13 cellular contexts compared by ENCODE assay signal in the genomic region with DNA sequence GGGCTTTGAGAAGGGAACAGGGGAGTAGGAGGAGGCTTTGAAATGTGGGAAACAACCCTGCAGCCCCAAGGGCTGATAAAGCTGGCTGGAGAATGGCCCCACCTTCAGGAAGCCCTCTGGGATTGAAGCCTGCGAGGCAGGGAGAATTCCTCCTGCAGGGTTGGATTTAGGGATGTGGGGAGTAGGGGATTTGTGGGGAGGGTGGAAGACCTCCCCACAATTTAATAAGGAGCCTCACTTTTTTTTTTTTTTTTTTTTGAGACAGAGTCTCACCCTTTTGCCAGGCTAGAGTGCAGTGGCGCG.
A peak's percentile ranks its signal among the peaks of the same experiment; 100 is the strongest.
DNase-seq lines count a peak whose midpoint lies in the region; ATAC-seq and TF ChIP-seq lines count a peak whose summit lies in the region.
"Had no signal": no experiment of that assay in that cellular context is flagged by ENCODE, and none has a peak within 500 bp of the region (broad histone marks: within the 10 kb centered on the region; RNA-seq: fewer than 3 reads in every experiment).

No MANE protein-coding gene starts in this region.

- no peaks in the 10 kb centered on the region for H3K9me3 ChIP-seq in SK-N-MC (ENCODE audit: low read depth, low read length)
- no peaks in the 10 kb centered on the region for H3K9me3 ChIP-seq in psoas muscle
- H3K9me3 ChIP-seq: suprapubic skin had no signal

- H3K4me3 ChIP-seq in ACC112 (ENCODE audit: low read depth, low read length): no peak overlapping the region
- no peak overlapping the region for H3K4me3 ChIP-seq in SK-N-MC
- no peak overlapping the region for H3K4me3 ChIP-seq in fibroblast of mammary gland (ENCODE audit: control insufficient read depth, low read depth, low read length)
- no peak overlapping the region for H3K4me3 ChIP-seq in psoas muscle
- H3K4me3 ChIP-seq: lung had no signal

- ATAC-seq in psoas muscle (no peak), HG03159 (IDR thresholded peaks at IDR 0.05; ENCODE audit: unreplicated experiment) (no peak)
- no peak for ATAC-seq in activated naive CD4-positive, alpha-beta T cell treated with anti-CD3 and anti-CD28 coated beads, Interleukin-2, amount 50 U/mL, for 72 hours
- ATAC-seq: activated CD8-positive, alpha-beta T cell treated with anti-CD3 and anti-CD28 coated beads for 36 hours had no signal

- H3K27ac Mint-ChIP-seq in activated naive CD4-positive, alpha-beta T cell treated with anti-CD3 and anti-CD28 coated beads, Interleukin-2, amount 50 U/mL, for 72 hours: no peak overlapping the region
- H3K27ac Mint-ChIP-seq: activated CD8-positive, alpha-beta T cell treated with anti-CD3 and anti-CD28 coated beads for 36 hours had no signal

- H3K36me3 ChIP-seq in ACC112 (ENCODE audit: insufficient read depth, low read length): no peaks in the 10 kb centered on the region
- no peaks in the 10 kb centered on the region for H3K36me3 ChIP-seq in SK-N-MC (ENCODE audit: insufficient read depth, low read length)
- H3K36me3 ChIP-seq in psoas muscle (ENCODE audit: insufficient read depth in 1 of 2, low read depth in 1 of 2): no peaks in the 10 kb centered on the region
- H3K36me3 ChIP-seq: suprapubic skin had no signal

- H3K9ac ChIP-seq in SK-N-MC (ENCODE audit: insufficient read length): no peak overlapping the region

- H3K27me3 ChIP-seq in ACC112 (ENCODE audit: insufficient read depth, low read length) (no peaks in the 10 kb centered on the region), psoas muscle (ENCODE audit: insufficient read depth in 3 of 3, low read length in 2 of 3) (no peaks in the 10 kb centered on the region)
- H3K27me3 ChIP-seq: suprapubic skin had no signal

- no peak overlapping the region for H2AFZ ChIP-seq in ACC112 (ENCODE audit: low read length, unreplicated experiment)

- H3K4me1 ChIP-seq in ACC112 (ENCODE audit: control insufficient read depth, insufficient read depth, low read length, unreplicated experiment) (peaks cover 40% of the 10 kb centered on the region), psoas muscle (peaks cover 22% of the 10 kb centered on the region)

- peak; percentile 8 for TF ChIP-seq CTCF in fibroblast of mammary gland (conservative IDR thresholded peaks at IDR 0.05; ENCODE audit: control insufficient read depth, insufficient read depth, low read depth, low read length)
- TF ChIP-seq CTCF in psoas muscle (IDR thresholded peaks at IDR 0.05): no peak

- WGBS in psoas muscle, 3 donors: 75 to 84% (median 83%) methylated on average over 3 of the region's 3 CpGs

- H3K9me3 Mint-ChIP-seq in activated naive CD4-positive, alpha-beta T cell treated with anti-CD3 and anti-CD28 coated beads, Interleukin-2, amount 50 U/mL, for 72 hours: peaks cover 0 to 5% of the 10 kb centered on the region in 2 donors
- H3K9me3 Mint-ChIP-seq: activated CD8-positive, alpha-beta T cell treated with anti-CD3 and anti-CD28 coated beads for 36 hours had no signal

- H3K27ac ChIP-seq in ACC112 (ENCODE audit: low read depth, low read length) (peak overlapping the region; percentile 77), SK-N-MC (peak overlapping the region; percentile 67; the same call in 1 of the 2 replicates), psoas muscle (peak overlapping the region; percentile 67)

- H3K36me3 Mint-ChIP-seq in activated naive CD4-positive, alpha-beta T cell treated with anti-CD3 and anti-CD28 coated beads, Interleukin-2, amount 50 U/mL, for 72 hours: no peaks in the 10 kb centered on the region

- DNase-seq in SK-N-MC (ENCODE audit: low read depth, low spot score): no peak
- no peak for DNase-seq in fibroblast of mammary gland (ENCODE audit: low read depth)
- no peak for DNase-seq in psoas muscle
- DNase-seq in activated CD4-positive, alpha-beta T cell treated with anti-CD3 and anti-CD28 coated beads for 48 hours: no peak
- no peak for DNase-seq in LoVo (ENCODE audit: low spot score)
- no peak for DNase-seq in activated naive CD4-positive, alpha-beta T cell treated with anti-CD3 and anti-CD28 coated beads, Interleukin-2, amount 50 U/mL, for 72 hours (ENCODE audit: low spot score in 2 of 2)
- DNase-seq: activated CD8-positive, alpha-beta T cell treated with anti-CD3 and anti-CD28 coated beads for 36 hours; activated gamma-delta T cell; T-helper 2 cell had no signal

- no peaks in the 10 kb centered on the region for H3K79me2 ChIP-seq in ACC112 (ENCODE audit: control insufficient read depth, insufficient read depth, low read length, unreplicated experiment)

- intact Hi-C loops in psoas muscle (cut with DNase I): no loop called here
